Comparison of ENCODE assay signal across 11 cellular contexts in the genomic region with DNA sequence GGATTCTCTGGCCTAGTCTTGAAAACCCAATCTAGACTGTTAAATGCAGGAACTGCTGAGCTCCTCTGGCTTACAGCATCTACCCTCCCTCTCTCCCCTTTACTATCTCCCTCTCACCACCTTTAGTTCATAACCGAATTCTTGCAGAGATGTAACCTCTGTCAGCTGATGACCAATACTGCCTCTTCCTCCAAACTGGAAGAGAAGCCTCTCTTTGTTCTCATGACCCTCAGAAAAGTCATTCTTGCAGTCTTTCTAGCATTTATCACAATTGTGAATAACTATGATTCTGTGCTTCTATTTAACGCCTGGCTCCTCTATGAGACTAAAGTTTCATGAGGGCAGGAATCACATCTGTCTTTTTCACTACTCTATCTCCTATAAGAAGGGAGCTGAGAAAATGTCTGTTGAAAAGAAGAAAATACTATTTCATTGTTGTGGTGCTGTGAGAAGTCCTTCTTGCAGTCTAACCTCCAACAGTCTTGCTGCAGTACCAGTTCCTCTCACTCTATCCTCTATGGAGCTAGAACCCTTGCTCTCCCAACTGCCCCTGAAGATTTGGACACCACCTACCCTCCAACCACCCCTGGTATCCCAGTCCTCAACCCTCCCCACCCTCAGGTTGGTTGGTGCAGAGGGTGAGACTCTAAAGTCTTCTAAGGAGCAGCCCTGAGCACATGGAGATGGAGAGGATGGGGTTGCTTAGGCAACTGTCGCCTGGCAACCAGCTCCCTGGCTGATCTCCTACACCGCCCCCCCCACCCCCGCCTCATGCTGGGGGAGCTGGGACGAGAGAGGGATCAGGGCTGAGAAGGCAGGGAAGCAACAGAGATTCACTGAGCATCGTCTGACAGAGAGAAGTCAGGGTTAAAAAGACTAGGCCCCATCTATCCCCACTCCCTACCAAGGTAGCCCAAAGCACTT. TPM values are rescaled to one million over a fixed set of nuclear protein-coding genes. Genes with fewer than 3 reads are reported as not detected.
DNase-seq lines count a peak whose midpoint lies in the region; ATAC-seq and TF ChIP-seq lines count a peak whose summit lies in the region.
"Had no signal": no experiment of that assay in that cellular context is flagged by ENCODE, and none has a peak within 500 bp of the region (broad histone marks: within the 10 kb centered on the region; RNA-seq: fewer than 3 reads in every experiment).

No MANE protein-coding gene starts in this region.

- POLR2A ChIA-PET in SK-N-SH (lab: Yijun Ruan, JAX), result no interaction called here

- peak; percentile 65 for DNase-seq in SK-N-SH
- DNase-seq in NCI-H69 (lab: John Stamatoyannopoulos, UW), result peak; percentile 60
- DNase-seq in sigmoid colon, result no peak
- no peak for DNase-seq in NCI-H226
- DNase-seq in UCSD-AML1 (lab: John Stamatoyannopoulos, UW; ENCODE audit: unreplicated experiment), result no peak
- no peak for DNase-seq in SKM-1 treated with dmso at 0.1 percent for 144 hours (lab: John Stamatoyannopoulos, UW; ENCODE audit: unreplicated experiment)
- DNase-seq: activated naive CD8-positive, alpha-beta T cell treated with anti-CD3 and anti-CD28 coated beads, Interleukin-2, amount 10 ng/mL, durations not matched to agents 7 days and 5 days; WERI-Rb-1 had no signal

- H3K27me3 ChIP-seq in SK-N-SH (ENCODE audit: insufficient read depth), result no peaks in the 10 kb centered on the region
- H3K27me3 ChIP-seq in sigmoid colon, result no peaks in the 10 kb centered on the region

- no peak overlapping the region for H3K4me3 Mint-ChIP-seq in dendritic cell treated with granulocyte-macrophage colony-stimulating factor and Interleukin-4, amounts not matched to agents 40 ng/mL and 50 ng/mL, for 4 days
- H3K4me3 Mint-ChIP-seq: activated naive CD8-positive, alpha-beta T cell treated with anti-CD3 and anti-CD28 coated beads, Interleukin-2, amount 10 ng/mL, durations not matched to agents 7 days and 5 days had no signal

- no peak for TF ChIP-seq EP300 in SK-N-SH (IDR thresholded peaks at IDR 0.05; ENCODE audit: borderline replicate concordance in 1 of 2, low read depth in 1 of 2, low read length in 1 of 2)
- TF ChIP-seq EP300 in sigmoid colon (IDR thresholded peaks at IDR 0.05), result no peak

- TF ChIP-seq RAD21 in SK-N-SH (IDR thresholded peaks at IDR 0.05; ENCODE audit: low read length), result no peak

- no peak for TF ChIP-seq POLR2A in sigmoid colon (IDR thresholded peaks at IDR 0.05)

- no peaks in the 10 kb centered on the region for H3F3A ChIP-seq in SK-N-SH (replicated peaks; ENCODE audit: insufficient read depth)

- peaks cover 99% of the 10 kb centered on the region for H4K20me1 ChIP-seq in SK-N-SH (ENCODE audit: insufficient read depth)

- H3K36me3 Mint-ChIP-seq in dendritic cell treated with granulocyte-macrophage colony-stimulating factor and Interleukin-4, amounts not matched to agents 40 ng/mL and 50 ng/mL, for 4 days (ENCODE audit: low read depth), result peaks cover 53% of the 10 kb centered on the region

- H3K4me1 ChIP-seq in SK-N-SH (ENCODE audit: control insufficient read depth in 1 of 2, insufficient read depth in 2 of 2, low read depth in 1 of 2, low read length in 1 of 2), result peaks cover 27 to 49% of the 10 kb centered on the region in 2 experiments; a peak in 3 of 4 replicates
- H3K4me1 ChIP-seq in sigmoid colon, result peaks cover 0 to 98% (median 94%) of the 10 kb centered on the region in 4 donors

- H3K27ac ChIP-seq in SK-N-SH (ENCODE audit: low read depth in 2 of 2, low read length in 1 of 2) (no peak overlapping the region), sigmoid colon (peak overlapping the region in 3 of 4 donors; percentile 98 to 100 (median 100))
- H3K27ac ChIP-seq: prostate gland had no signal

- H3K27me3 Mint-ChIP-seq in dendritic cell treated with granulocyte-macrophage colony-stimulating factor and Interleukin-4, amounts not matched to agents 40 ng/mL and 50 ng/mL, for 4 days, result no peaks in the 10 kb centered on the region
- H3K27me3 Mint-ChIP-seq: activated naive CD8-positive, alpha-beta T cell treated with anti-CD3 and anti-CD28 coated beads, Interleukin-2, amount 10 ng/mL, durations not matched to agents 7 days and 5 days had no signal

- no peaks in the 10 kb centered on the region for H3K9me3 ChIP-seq in SK-N-SH
- no peaks in the 10 kb centered on the region for H3K9me3 ChIP-seq in sigmoid colon
- H3K9me3 ChIP-seq: prostate gland had no signal

- H3K4me2 ChIP-seq in SK-N-SH, result no peak overlapping the region

- H3K27ac Mint-ChIP-seq in dendritic cell treated with granulocyte-macrophage colony-stimulating factor and Interleukin-4, amounts not matched to agents 40 ng/mL and 50 ng/mL, for 4 days, result peak overlapping the region; percentile 10

- no peak overlapping the region for H2AFZ ChIP-seq in SK-N-SH (ENCODE audit: low read depth)

- H3K9me2 ChIP-seq in SK-N-SH, result no peaks in the 10 kb centered on the region

- peaks cover 95% of the 10 kb centered on the region for H3K79me2 ChIP-seq in SK-N-SH (ENCODE audit: insufficient read depth)

- H3K4me3 ChIP-seq in SK-N-SH (ENCODE audit: low read depth in 2 of 2, low read length in 1 of 2), result no peak overlapping the region
- no peak overlapping the region for H3K4me3 ChIP-seq in sigmoid colon
- H3K4me3 ChIP-seq: prostate gland had no signal

- 77% methylated on average over 7 of the region's 7 CpGs for WGBS in SK-N-SH (ENCODE audit: low lambda C conversion rate)
- WGBS in sigmoid colon, 2 donors, result 87 to 89% methylated on average over 7 of the region's 7 CpGs

- no peak for ATAC-seq in SK-N-SH treated with all-trans-retinoic acid at 6 μM for 48 hours

- CTCF ChIA-PET in SK-N-SH (lab: Yijun Ruan, JAX), result interaction anchor here (0.8 to 5.1 kb wide), 9 partner anchors 11 to 203 kb away, joined by 3 to 24 read pairs (median 4); partner anchors contain the start of gene MEF2D

- TF ChIP-seq CTCF in SK-N-SH (IDR thresholded peaks at IDR 0.05) (no peak), sigmoid colon (IDR thresholded peaks at IDR 0.05) (no peak)

- H3K4me1 Mint-ChIP-seq in dendritic cell treated with granulocyte-macrophage colony-stimulating factor and Interleukin-4, amounts not matched to agents 40 ng/mL and 50 ng/mL, for 4 days (ENCODE audit: low read depth), result peaks cover 87% of the 10 kb centered on the region

- H3K9ac ChIP-seq in SK-N-SH, result no peak overlapping the region

- intact Hi-C loops in dendritic cell treated with granulocyte-macrophage colony-stimulating factor and Interleukin-4, amounts not matched to agents 40 ng/mL and 50 ng/mL, for 4 days (cut with micrococcal nuclease), result no loop called here
- intact Hi-C loops in sigmoid colon (cut with DNase I), result no loop called here

- no peaks in the 10 kb centered on the region for H3K9me3 Mint-ChIP-seq in dendritic cell treated with granulocyte-macrophage colony-stimulating factor and Interleukin-4, amounts not matched to agents 40 ng/mL and 50 ng/mL, for 4 days
- H3K9me3 Mint-ChIP-seq: activated naive CD8-positive, alpha-beta T cell treated with anti-CD3 and anti-CD28 coated beads, Interleukin-2, amount 10 ng/mL, durations not matched to agents 7 days and 5 days had no signal

- H3K36me3 ChIP-seq in SK-N-SH (replicated peaks in 1 of 2; ENCODE audit: control insufficient read depth in 1 of 2, insufficient read depth in 2 of 2, low read length in 1 of 2) (peaks cover 2 to 20% of the 10 kb centered on the region in 2 experiments), sigmoid colon (peaks cover 12 to 18% (median 14%) of the 10 kb centered on the region in 4 donors)

TF ChIP-seq in SK-N-SH, 30 proteins besides CTCF, POLR2A, EP300 and RAD21:
- TF ChIP-seq RFX5 (IDR thresholded peaks at IDR 0.05; ENCODE audit: low read length) (no peak), TEAD4 (IDR thresholded peaks at IDR 0.05; ENCODE audit: borderline replicate concordance, insufficient read depth) (no peak), FOSL2 (IDR thresholded peaks at IDR 0.05; ENCODE audit: borderline replicate concordance, low read depth) (no peak)
TF ChIP-seq in SK-N-SH: peak in this region for 0.

TF ChIP-seq in SK-N-SH treated with all-trans-retinoic acid at 6 μM for 48 hours, 23 proteins besides CTCF, POLR2A, EP300 and RAD21 (continues in another document):
- no peak for TF ChIP-seq ESRRG (CRISPR knock-in tag; IDR thresholded peaks at IDR 0.05)
- TF ChIP-seq POU6F1 (CRISPR knock-in tag; IDR thresholded peaks at IDR 0.05; ENCODE audit: borderline replicate concordance, low read depth), result no peak

RNA-seq across cellular contexts. Expression of gene MEF2D, which starts 13.9 kb away (rescaled TPM):
- polyA plus RNA-seq in SK-N-SH (2012; rRNA removed), result 14.3 and 16.0 TPM in 2 replicates
- 10.5 and 12.4 TPM in 2 replicates for polyA plus RNA-seq in SK-N-SH (2012; cell fraction: cytosol; rRNA removed)
- 38.6 and 41.0 TPM in 2 replicates for polyA plus RNA-seq in SK-N-SH (2012; cell fraction: nucleus; rRNA removed)
- total RNA-seq in sigmoid colon, result 10 to 100 TPM; 39.8 to 61.6 (median 53.2) TPM
- polyA plus RNA-seq in sigmoid colon, result 10 to 100 TPM; 13.2 to 31.2 (median 22.9) TPM

Comparison
In these comparisons a context has a peak if more than half of its experiments do, and no peak if none do; other contexts are left out.
1. DNase-seq: peak in SK-N-SH (single experiment) and NCI-H69 (single experiment); none in sigmoid colon (single experiment), NCI-H226 (single experiment), UCSD-AML1 (single experiment) and SKM-1 treated with dmso at 0.1 percent for 144 hours (single experiment).
2. H3K27ac ChIP-seq: peak in sigmoid colon (3 of 4); none in SK-N-SH (0 of 2).